ENCODE assay signal across 20 cellular contexts in the genomic region with DNA sequence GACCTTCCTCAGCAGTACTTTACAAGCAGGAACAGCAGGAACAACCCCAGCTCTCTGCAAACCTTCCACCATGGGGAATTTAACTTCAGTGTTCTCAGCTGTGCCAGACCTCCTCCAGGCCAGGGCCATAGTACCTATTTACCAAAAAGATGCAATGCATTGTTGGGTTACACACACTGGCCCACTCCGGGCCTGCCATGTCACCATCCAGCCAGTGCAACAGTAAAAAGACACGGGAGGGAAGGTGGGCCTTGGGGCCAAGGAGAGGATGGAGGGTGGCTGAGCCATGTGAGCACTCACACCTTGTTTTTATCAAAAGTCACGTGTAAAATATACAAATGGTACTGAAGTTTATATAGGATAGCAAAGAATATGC.
A peak's percentile ranks its signal among the peaks of the same experiment; 100 is the strongest.
DNase-seq lines count a peak whose midpoint lies in the region; ATAC-seq, FAIRE-seq and TF ChIP-seq lines count a peak whose summit lies in the region.
"Had no signal": no experiment of that assay in that cellular context is flagged by ENCODE, and none has a peak within 500 bp of the region (broad histone marks: within the 10 kb centered on the region; RNA-seq: fewer than 3 reads in every experiment).

No MANE protein-coding gene starts in this region.

- WGBS in A549 (ENCODE audit: missing lambda C conversion rate), result 12% methylated on average over 3 of the region's 3 CpGs
- no CpG with 5 or more reads among the region's 3 CpGs for WGBS in H9 (ENCODE audit: extremely low coverage, insufficient read length, low lambda C conversion rate)
- 0% methylated on average over 3 of the region's 3 CpGs for WGBS in K562 (ENCODE audit: insufficient coverage, low coverage, missing lambda C conversion rate)

- H3K4me1 ChIP-seq in A549, result peaks cover 46% of the 10 kb centered on the region
- H3K4me1 ChIP-seq in H9 (ENCODE audit: insufficient read depth, low read length), result peaks cover 16% of the 10 kb centered on the region
- no peaks in the 10 kb centered on the region for H3K4me1 ChIP-seq in K562 (replicated peaks in 1 of 2; ENCODE audit: control insufficient read depth in 2 of 2, insufficient read depth in 2 of 2, low read length in 2 of 2)
- H3K4me1 ChIP-seq: Caco-2 had no signal

- H3K27ac ChIP-seq in A549, result peak overlapping the region; percentile 87 to 92
- no peak overlapping the region for H3K27ac ChIP-seq in H9 (ENCODE audit: insufficient read length, low read depth, low read length)
- no peak overlapping the region for H3K27ac ChIP-seq in K562 (ENCODE audit: extremely low read depth, low read depth, low read length)
- H3K27ac ChIP-seq: 22Rv1 had no signal

- no peak overlapping the region for H3K4me3 Mint-ChIP-seq in H9
- H3K4me3 Mint-ChIP-seq in type B pancreatic cell, result no peak overlapping the region
- H3K4me3 Mint-ChIP-seq: CD4-positive, CD25-positive, alpha-beta regulatory T cell; CD8-positive, alpha-beta T cell had no signal

- no peak overlapping the region for H3K4ac ChIP-seq in H9 (ENCODE audit: low read depth, low read length)

- H3K79me2 ChIP-seq in H9 (ENCODE audit: insufficient read depth, low read length), result no peaks in the 10 kb centered on the region; the same call in none of the 2 replicates
- no peaks in the 10 kb centered on the region for H3K79me2 ChIP-seq in K562 (ENCODE audit: control insufficient read depth, insufficient read depth, low read length)

- H3K27me3 Mint-ChIP-seq in H9 (ENCODE audit: low read depth) (no peaks in the 10 kb centered on the region), type B pancreatic cell (no peaks in the 10 kb centered on the region)
- H3K27me3 Mint-ChIP-seq: CD4-positive, CD25-positive, alpha-beta regulatory T cell had no signal

- intact Hi-C loops in K562 (cut with micrococcal nuclease), result no loop called here

- no peaks in the 10 kb centered on the region for H3K79me1 ChIP-seq in H9 (ENCODE audit: insufficient read depth, low read depth, low read length, poor library complexity, severe bottlenecking)

- CTCF ChIA-PET in A549 (lab: Yijun Ruan, JAX), result interaction anchor here (1.1 to 3.0 kb wide), 3 partner anchors 9 to 249 kb away, joined by 4 to 27 read pairs (median 13); no protein-coding TSS in a partner anchor
- CTCF ChIA-PET in K562 (lab: Yijun Ruan, JAX; ENCODE audit: low intra/inter-chr PET ratio), result no interaction called here

- in situ Hi-C loops in K562 (cut with MboI), result no loop called here

- no peak overlapping the region for H2BK20ac ChIP-seq in H9 (ENCODE audit: low read depth, low read length, poor library complexity, severe bottlenecking)

- H3K23me2 ChIP-seq in H9 (ENCODE audit: insufficient read length, low read depth, low read length, poor library complexity, severe bottlenecking), result no peaks in the 10 kb centered on the region

- POLR2A ChIA-PET in A549 (lab: Yijun Ruan, JAX), result interaction anchor here (5.0 kb wide), 1 partner anchor 12 kb away, joined by 58 read pairs; no protein-coding TSS in a partner anchor
- POLR2A ChIA-PET in K562 (lab: Yijun Ruan, JAX), result interaction anchor here (1.0 kb wide), 2 partner anchors 13 to 1227 kb away, joined by 3 read pairs; no protein-coding TSS in a partner anchor

- no peak for TF ChIP-seq RAD21 in A549 (conservative IDR thresholded peaks at IDR 0.05 in 1 of 2, IDR thresholded peaks at IDR 0.05 in 1 of 2)
- no peak for TF ChIP-seq RAD21 in K562 (CRISPR knock-in tag; conservative IDR thresholded peaks at IDR 0.05 in 1 of 2, IDR thresholded peaks at IDR 0.05 in 1 of 2)

- no peaks in the 10 kb centered on the region for H3K9me1 ChIP-seq in K562 (ENCODE audit: control insufficient read depth, insufficient read depth, low read length)

- peak overlapping the region; percentile 75 for H3K4me2 ChIP-seq in A549
- H3K4me2 ChIP-seq in H9 (ENCODE audit: insufficient read depth, insufficient read length, low read length), result no peak overlapping the region
- H3K4me2 ChIP-seq in K562 (ENCODE audit: insufficient read depth, low read length), result no peak overlapping the region

- no peak for TF ChIP-seq EP300 in A549 (IDR thresholded peaks at IDR 0.05)
- TF ChIP-seq EP300 in K562 (IDR thresholded peaks at IDR 0.05; ENCODE audit: low read length), result no peak

- no peak overlapping the region for H4K8ac ChIP-seq in H9 (replicated peaks; ENCODE audit: insufficient read length, low read depth, low read length)

- H2BK120ac ChIP-seq in H9 (ENCODE audit: low read depth, low read length, poor library complexity, severe bottlenecking), result no peak overlapping the region

- no peaks in the 10 kb centered on the region for H3K36me3 ChIP-seq in K562 (ENCODE audit: control insufficient read depth, insufficient read depth, low read length)

- TF ChIP-seq POLR2A in A549 (IDR thresholded peaks at IDR 0.05; ENCODE audit: low read length) (peak; percentile 7; the same call in 1 of the 2 replicates), K562 (conservative IDR thresholded peaks at IDR 0.05) (no peak)

- H3K9ac ChIP-seq in H9 (ENCODE audit: extremely low read depth, insufficient read length, low read length), result no peak overlapping the region
- H3K9ac ChIP-seq in K562 (ENCODE audit: insufficient read depth in 1 of 2, low read depth in 2 of 2, low read length in 2 of 2), result no peak overlapping the region

- no peak for TF ChIP-seq CTCF in A549 (IDR thresholded peaks at IDR 0.05)
- TF ChIP-seq CTCF in H9 (conservative IDR thresholded peaks at IDR 0.05), result no peak
- TF ChIP-seq CTCF in K562 (IDR thresholded peaks at IDR 0.05 in 2 of 3, conservative IDR thresholded peaks at IDR 0.05 in 1 of 3; ENCODE audit: insufficient read depth in 2 of 3, low read depth in 1 of 3, low read length in 3 of 3), result no peak
- no peak for TF ChIP-seq CTCF in type B pancreatic cell (conservative IDR thresholded peaks at IDR 0.05)

- no peak for DNase-seq in A549 (ENCODE audit: low read depth in 1 of 2, low spot score in 1 of 2)
- no peak for DNase-seq in H9
- DNase-seq in K562 (ENCODE audit: extremely low read depth in 1 of 4, low spot score in 3 of 4), result no peak
- no peak for DNase-seq in type B pancreatic cell (ENCODE audit: extremely low spot score, unreplicated experiment)
- no peak for DNase-seq in NOMO-1 treated with DMSO at 0.1 percent for 48 hours (lab: John Stamatoyannopoulos, UW; ENCODE audit: unreplicated experiment)
- no peak for DNase-seq in activated naive CD4-positive, alpha-beta T cell treated with anti-CD3 and anti-CD28 coated beads, Interleukin-2, amount 50 U/mL, for 72 hours (ENCODE audit: low spot score in 2 of 2)
- DNase-seq in stimulated activated CD4-positive, alpha-beta T cell treated with anti-CD3 and anti-CD28 coated beads, Interleukin-2, amount 100 ng/mL, for 48 hours, result no peak
- DNase-seq: ACHN; AML-193; C1 segment of cervical spinal cord; Caco-2; CD4-positive, CD25-positive, alpha-beta regulatory T cell; CD8-positive, alpha-beta T cell; DMS153; DND-41; HCEC 1CT had no signal

- no peak for FAIRE-seq in A549 (lab: Jason Lieb, UNC)
- FAIRE-seq in K562 (lab: Jason Lieb, UNC), result no peak
- FAIRE-seq: A204.1, G401.6, GM12892 had no signal

- H3K36me3 Mint-ChIP-seq in H9 (ENCODE audit: insufficient read depth in 1 of 3, low read depth in 3 of 3), result peaks cover 20 to 54% (median 30%) of the 10 kb centered on the region in 3 experiments
- H3K36me3 Mint-ChIP-seq in type B pancreatic cell, result no peaks in the 10 kb centered on the region
- peaks cover 12 to 15% of the 10 kb centered on the region in 2 donors for H3K36me3 Mint-ChIP-seq in activated naive CD4-positive, alpha-beta T cell treated with anti-CD3 and anti-CD28 coated beads, Interleukin-2, amount 50 U/mL, for 72 hours
- H3K36me3 Mint-ChIP-seq: CD4-positive, CD25-positive, alpha-beta regulatory T cell; CD8-positive, alpha-beta T cell had no signal

- ATAC-seq in A549 (peak; percentile 51 to 52; a peak in 3 of 6 replicates), K562 (no peak)
- no peak for ATAC-seq in activated naive CD4-positive, alpha-beta T cell treated with anti-CD3 and anti-CD28 coated beads, Interleukin-2, amount 50 U/mL, for 72 hours
- ATAC-seq: CD8-positive, alpha-beta T cell had no signal

- H3K4me1 Mint-ChIP-seq in H9 (peaks cover 23 to 29% of the 10 kb centered on the region in 2 experiments), type B pancreatic cell (ENCODE audit: unreplicated experiment) (no peaks in the 10 kb centered on the region)
- H3K4me1 Mint-ChIP-seq: CD4-positive, CD25-positive, alpha-beta regulatory T cell had no signal

- H3K23ac ChIP-seq in H9 (ENCODE audit: insufficient read length, low read depth, low read length), result no peak overlapping the region

- H4K5ac ChIP-seq in H9 (ENCODE audit: insufficient read length, low read depth, low read length), result no peak overlapping the region

- no peak overlapping the region for H3K4me3 ChIP-seq in A549
- H3K4me3 ChIP-seq in K562, result no peak overlapping the region

- H3K9me3 Mint-ChIP-seq in H9 (peaks cover 4 to 19% of the 10 kb centered on the region in 2 experiments), type B pancreatic cell (no peaks in the 10 kb centered on the region)
- peaks cover 24 to 30% of the 10 kb centered on the region in 2 donors for H3K9me3 Mint-ChIP-seq in activated naive CD4-positive, alpha-beta T cell treated with anti-CD3 and anti-CD28 coated beads, Interleukin-2, amount 50 U/mL, for 72 hours

- peak overlapping the region; percentile 35 to 42 (median 36); a peak in 5 of 7 replicates for H3K27ac Mint-ChIP-seq in H9
- peak overlapping the region; percentile 63 for H3K27ac Mint-ChIP-seq in type B pancreatic cell
- no peak overlapping the region for H3K27ac Mint-ChIP-seq in activated naive CD4-positive, alpha-beta T cell treated with anti-CD3 and anti-CD28 coated beads, Interleukin-2, amount 50 U/mL, for 72 hours
- H3K27ac Mint-ChIP-seq: CD4-positive, CD25-positive, alpha-beta regulatory T cell; CD8-positive, alpha-beta T cell had no signal

- H3K27me3 ChIP-seq in H9 (ENCODE audit: insufficient read depth, low read length), result no peaks in the 10 kb centered on the region
- H3K27me3 ChIP-seq in K562 (ENCODE audit: control insufficient read depth in 2 of 2, insufficient read depth in 2 of 2, low read length in 2 of 2), result no peaks in the 10 kb centered on the region

- no peak overlapping the region for H3K14ac ChIP-seq in H9 (ENCODE audit: insufficient read depth, low read length)

- no peak overlapping the region for H2BK5ac ChIP-seq in H9 (ENCODE audit: insufficient read length, low read length)

- BruUV-seq in K562 (replicated peaks; lab: Mats Ljungman, UMichigan), result no TSS peak

- H3K56ac ChIP-seq in H9 (ENCODE audit: insufficient read length, low read depth, low read length), result no peak overlapping the region

- no peak overlapping the region for H2AK5ac ChIP-seq in H9 (ENCODE audit: insufficient read length, low read length)

- no peak overlapping the region for H3K18ac ChIP-seq in H9 (ENCODE audit: insufficient read length, low read depth, low read length)

- H3T11ph ChIP-seq in H9 (ENCODE audit: low read length), result no peak overlapping the region

- no peak overlapping the region for H2BK12ac ChIP-seq in H9 (ENCODE audit: insufficient read length, low read depth, low read length)

- H2AFZ ChIP-seq in H9 (ENCODE audit: low read length), result no peak overlapping the region
- no peak overlapping the region for H2AFZ ChIP-seq in K562 (ENCODE audit: low read depth, low read length)

- H3K9me3 ChIP-seq in A549 (peaks cover 12% of the 10 kb centered on the region; the same call in 1 of the 3 replicates), H9 (ENCODE audit: control insufficient read depth, low read depth, low read length) (no peaks in the 10 kb centered on the region), K562 (replicated peaks; ENCODE audit: control insufficient read depth, insufficient read depth, low read depth, low read length) (no peaks in the 10 kb centered on the region)

- H4K20me1 ChIP-seq in H9 (ENCODE audit: control insufficient read depth, insufficient read depth, insufficient read length) (no peaks in the 10 kb centered on the region), K562 (replicated peaks; ENCODE audit: control insufficient read depth, insufficient read depth, low read length) (no peaks in the 10 kb centered on the region)

- no peak overlapping the region for H4K91ac ChIP-seq in H9 (ENCODE audit: insufficient read length, low read depth, low read length)

- H2BK15ac ChIP-seq in H9 (ENCODE audit: low read depth, low read length), result no peak overlapping the region

Comparison
In these comparisons a context has a peak if more than half of its experiments do, and no peak if none do; other contexts are left out.
1. ATAC-seq: peak in A549 (2 of 2); none in K562 (single experiment) and activated naive CD4-positive, alpha-beta T cell treated with anti-CD3 and anti-CD28 coated beads, Interleukin-2, amount 50 U/mL, for 72 hours (0 of 2).
2. H3K27ac ChIP-seq: peak in A549 (2 of 2); none in H9 (single experiment) and K562 (single experiment).
3. H3K27ac Mint-ChIP-seq: peak in H9 (3 of 3) and type B pancreatic cell (single experiment); none in activated naive CD4-positive, alpha-beta T cell treated with anti-CD3 and anti-CD28 coated beads, Interleukin-2, amount 50 U/mL, for 72 hours (0 of 2).